In the genomic region with DNA sequence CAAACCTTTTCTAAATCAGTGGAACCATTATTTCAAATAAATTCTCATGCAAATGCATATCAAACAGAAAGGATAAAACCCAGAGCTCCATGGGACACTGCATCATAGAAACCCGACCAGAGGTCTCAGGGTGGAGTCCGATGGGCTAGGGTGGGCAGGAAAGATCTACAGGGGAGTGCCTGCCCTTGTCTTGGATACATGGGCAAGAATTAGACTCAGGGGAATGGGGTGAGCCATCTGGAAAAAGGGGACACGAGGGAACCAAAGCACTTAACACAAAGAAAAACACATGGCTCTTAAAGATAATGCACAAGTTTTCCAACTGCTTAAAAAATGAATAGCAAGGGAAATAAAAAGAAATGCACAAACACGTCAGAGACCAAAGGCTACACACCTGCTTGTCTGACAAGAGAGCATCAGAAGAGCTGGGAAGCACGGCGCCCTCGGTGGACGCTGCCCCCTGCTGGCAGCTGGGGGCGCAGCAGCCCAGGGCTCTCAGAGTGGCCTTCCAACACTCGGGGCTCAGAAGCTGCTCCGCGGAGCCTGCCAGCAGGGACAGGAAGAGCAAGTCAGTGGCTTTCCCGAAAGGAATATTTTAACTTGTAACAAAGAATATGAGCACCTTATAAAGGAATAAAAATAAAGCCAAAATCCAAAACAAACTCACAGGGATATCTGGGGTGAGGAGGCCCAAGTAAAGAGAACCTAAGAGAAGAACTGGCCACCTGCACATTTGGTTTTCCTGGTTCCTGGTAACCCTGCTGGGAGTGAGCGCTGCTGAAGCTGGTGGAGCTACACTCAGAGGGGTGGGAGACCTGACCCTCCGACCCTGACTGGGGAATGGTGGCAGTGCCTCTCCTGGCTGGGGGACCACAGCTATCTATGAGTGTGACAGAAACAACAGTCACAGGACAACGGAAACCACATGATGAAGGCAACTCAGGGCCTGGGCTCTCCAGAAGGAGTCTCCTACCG, we compare ENCODE assay signal across 9 cellular contexts. TPM values are rescaled to one million over a fixed set of nuclear protein-coding genes. Genes with fewer than 3 reads are reported as not detected.
A peak's percentile ranks its signal among the peaks of the same experiment; 100 is the strongest.
DNase-seq lines count a peak whose midpoint lies in the region; ATAC-seq, FAIRE-seq and TF ChIP-seq lines count a peak whose summit lies in the region.
"Had no signal": no experiment of that assay in that cellular context is flagged by ENCODE, and none has a peak within 500 bp of the region (broad histone marks: within the 10 kb centered on the region; RNA-seq: fewer than 3 reads in every experiment).

No MANE protein-coding gene starts in this region.

- H3K36me3 ChIP-seq in SJCRH30: 0 out of 2 replicates have a peak, but pooled peaks cover 2% of the 10 kb centered on the region

- H3K4me3 ChIP-seq in Jurkat, Clone E6-1 (ENCODE audit: low read length): no peak overlapping the region
- H3K4me3 ChIP-seq in SJCRH30: no peak overlapping the region

- H3K4me3 Mint-ChIP-seq in glutamatergic neuron (ENCODE audit: unreplicated experiment): no peak overlapping the region

- FAIRE-seq in urothelium cell line (lab: Jason Lieb, UNC): no peak

- H3K9me3 Mint-ChIP-seq in glutamatergic neuron (ENCODE audit: unreplicated experiment): peaks cover 1% of the 10 kb centered on the region

- no peaks in the 10 kb centered on the region for H3K9me3 ChIP-seq in SJCRH30 (replicated peaks)

- no peak overlapping the region for H3K27ac ChIP-seq in SJCRH30
- H3K27ac ChIP-seq: epithelial cell of prostate had no signal

- intact Hi-C loops in posterior cingulate gyrus (cut with DNase I): loop anchor here (2.0 to 5.0 kb wide), 2 partner anchors 92 to 189 kb away; no protein-coding TSS in a partner anchor

- H3K27ac Mint-ChIP-seq in glutamatergic neuron (ENCODE audit: unreplicated experiment): peak overlapping the region; percentile 69

- H3K27me3 Mint-ChIP-seq in glutamatergic neuron (ENCODE audit: unreplicated experiment): peaks cover 2% of the 10 kb centered on the region

- H3K27me3 ChIP-seq in SJCRH30: no peaks in the 10 kb centered on the region

- DNase-seq in DMS53 (lab: John Stamatoyannopoulos, UW) (peak; percentile 85), SJCRH30 (peak; percentile 24 to 62), glutamatergic neuron (peak; percentile 85), posterior cingulate gyrus (peak; percentile 31 to 95 (median 66)), urothelium cell line (ENCODE audit: low spot score) (peak; percentile 72)
- DNase-seq in Jurkat, Clone E6-1 (ENCODE audit: low read depth, low spot score): peak; percentile 49
- DNase-seq in activated naive CD4-positive, alpha-beta T cell (lab: John Stamatoyannopoulos, UW): peak; percentile 39 to 69 (median 58)

- H3K36me3 Mint-ChIP-seq in glutamatergic neuron (ENCODE audit: unreplicated experiment): peaks cover 10% of the 10 kb centered on the region

- peak; percentile 65 for ATAC-seq in GM21528 (IDR thresholded peaks at IDR 0.05; ENCODE audit: low FRiP score, unreplicated experiment)

- peak; percentile 98 for TF ChIP-seq CTCF in glutamatergic neuron (IDR thresholded peaks at IDR 0.05; ENCODE audit: partially characterized antibody, unreplicated experiment)

- H3K4me1 ChIP-seq in SJCRH30: no peaks in the 10 kb centered on the region

- H3K4me1 Mint-ChIP-seq in glutamatergic neuron (ENCODE audit: low read depth, unreplicated experiment): peaks cover 13% of the 10 kb centered on the region

RNA-seq across cellular contexts. Expression of gene SIGLEC15, which starts 54.5 kb away (rescaled TPM):
- not detected for polyA plus RNA-seq in Jurkat, Clone E6-1 (2012; ENCODE audit: insufficient read depth, insufficient read length)
- total RNA-seq in SJCRH30 (2014; rRNA removed; shearing (Covaris generic)): 0.10 TPM in 1 of 2 replicates, not detected in the other
- not detected for total RNA-seq in glutamatergic neuron (ENCODE audit: unreplicated experiment)
